In the genomic region with DNA sequence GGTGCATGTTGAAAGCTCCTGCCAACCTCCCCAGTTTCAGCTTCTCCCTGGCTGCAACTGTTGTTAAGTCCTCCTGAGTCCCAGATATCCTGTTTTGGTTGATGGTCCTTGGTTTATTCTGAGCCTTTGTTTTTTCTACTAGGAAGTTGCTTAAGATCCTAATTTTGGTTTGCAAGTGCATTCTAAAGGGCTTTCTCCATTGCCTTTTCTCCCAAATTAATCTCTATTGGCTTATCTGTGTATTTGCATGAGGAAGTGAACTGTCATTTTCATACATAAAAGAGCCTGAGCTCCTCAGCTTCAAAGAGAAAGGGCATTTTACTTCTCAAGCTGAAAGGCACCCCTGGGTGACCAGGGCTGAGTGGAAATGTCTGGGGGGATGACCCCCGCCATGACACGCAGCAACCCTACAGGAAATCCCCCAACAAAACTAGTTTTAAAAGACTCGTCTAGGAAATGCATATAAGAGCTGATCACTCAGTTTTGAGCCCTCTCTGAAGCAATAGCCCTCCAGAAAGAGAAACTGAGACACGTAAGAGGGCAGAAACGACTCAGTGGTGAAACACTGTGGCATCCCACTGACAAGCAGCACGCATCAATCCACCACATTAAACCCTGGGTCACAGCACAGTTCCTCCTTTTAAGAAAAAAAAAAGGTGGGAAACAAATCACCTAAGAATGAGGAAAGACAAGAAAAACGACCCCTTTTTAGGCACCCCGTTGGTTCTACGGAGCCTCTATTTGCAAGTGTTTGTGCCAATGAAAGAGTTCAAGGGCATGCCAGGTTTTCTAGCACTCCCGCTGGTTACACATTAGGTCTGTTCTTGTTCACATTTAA, we compare ENCODE assay signal across 12 cellular contexts.
DNase-seq lines count a peak whose midpoint lies in the region; ATAC-seq and TF ChIP-seq lines count a peak whose summit lies in the region.
"Had no signal": no experiment of that assay in that cellular context is flagged by ENCODE, and none has a peak within 500 bp of the region (broad histone marks: within the 10 kb centered on the region; RNA-seq: fewer than 3 reads in every experiment).

No MANE protein-coding gene starts in this region.

- peaks cover 28% of the 10 kb centered on the region for H3K36me3 Mint-ChIP-seq in WTC11

- intact Hi-C loops in ovary (cut with DNase I) = no loop called here
- intact Hi-C loops in heart right ventricle (cut with DNase I) = no loop called here

- peak overlapping the region; percentile 11 for H3K4me3 Mint-ChIP-seq in WTC11
- H3K4me3 Mint-ChIP-seq: CD4-positive, alpha-beta T cell had no signal

- ATAC-seq in GM18519 (IDR thresholded peaks at IDR 0.05; ENCODE audit: low FRiP score, unreplicated experiment) (peak; percentile 65), GM21619 (IDR thresholded peaks at IDR 0.05; ENCODE audit: unreplicated experiment) (peak; percentile 66), HG03280 (IDR thresholded peaks at IDR 0.05; ENCODE audit: unreplicated experiment) (peak; percentile 74), WTC11 (peak; percentile 74), heart right ventricle (no peak)

- H3K4me1 ChIP-seq in ovary (ENCODE audit: insufficient read depth) (peaks cover 8% of the 10 kb centered on the region), heart right ventricle (no peaks in the 10 kb centered on the region)

- no peaks in the 10 kb centered on the region for H3K9me3 ChIP-seq in ovary
- H3K9me3 ChIP-seq in heart right ventricle = peaks cover 0 to 12% (median 0%) of the 10 kb centered on the region in 11 donors

- DNase-seq in WTC11 (ENCODE audit: low spot score) (no peak), H7 (no peak), RWPE1 (ENCODE audit: low spot score) (no peak), ovary (no peak), heart right ventricle (no peak)
- DNase-seq: CD4-positive, alpha-beta T cell; kidney; NCI-H2171 had no signal

- H3K4me1 Mint-ChIP-seq in WTC11 = peaks cover 35% of the 10 kb centered on the region

- POLR2A ChIA-PET in WTC11 (lab: Charles Lee) = no interaction called here
- POLR2A ChIA-PET in RWPE1 (lab: Yijun Ruan, JAX; ENCODE audit: low non-redundant PET) = no interaction called here

- H3K4me3 ChIP-seq in H7 (ENCODE audit: insufficient read depth, low read depth, low read length) (no peak overlapping the region), ovary (no peak overlapping the region), heart right ventricle (no peak overlapping the region)

- TF ChIP-seq POLR2A in ovary (IDR thresholded peaks at IDR 0.05) = no peak

- TF ChIP-seq CTCF in WTC11 (IDR thresholded peaks at IDR 0.05) (no peak), RWPE1 (conservative IDR thresholded peaks at IDR 0.05; ENCODE audit: low read depth) (no peak), ovary (IDR thresholded peaks at IDR 0.05) (no peak), heart right ventricle (IDR thresholded peaks at IDR 0.05) (no peak)

- CTCF ChIA-PET in WTC11 (lab: Charles Lee) (interaction anchor here (1.1 to 1.2 kb wide), 2 partner anchors 16 to 93 kb away, joined by 3 to 4 read pairs; no protein-coding TSS in a partner anchor), RWPE1 (lab: Yijun Ruan, JAX) (interaction anchor here (0.7 kb wide), 1 partner anchor 1445 kb away, joined by 3 read pairs; no protein-coding TSS in a partner anchor)

- H3K27me3 ChIP-seq in H7 (ENCODE audit: control insufficient read depth, insufficient read depth, low read length) = no peaks in the 10 kb centered on the region
- H3K27me3 ChIP-seq in ovary = no peaks in the 10 kb centered on the region
- peaks cover 0 to 7% (median 0%) of the 10 kb centered on the region in 7 donors for H3K27me3 ChIP-seq in heart right ventricle

- peaks cover 3% of the 10 kb centered on the region; the same call in 1 of the 2 replicates for H3K27me3 Mint-ChIP-seq in WTC11 (ENCODE audit: low read depth)
- H3K27me3 Mint-ChIP-seq: CD4-positive, alpha-beta T cell had no signal

- WGBS in ovary, 3 donors = 72 to 75% (median 74%) methylated on average over 10 of the region's 10 CpGs
- WGBS in heart right ventricle, 2 donors = 35 to 40% methylated on average over 10 of the region's 10 CpGs

- peak overlapping the region; percentile 72 for H3K27ac Mint-ChIP-seq in WTC11
- H3K27ac Mint-ChIP-seq: CD4-positive, alpha-beta T cell had no signal

- H3K27ac ChIP-seq in RWPE1 = no peak overlapping the region
- no peak overlapping the region for H3K27ac ChIP-seq in ovary
- no peak overlapping the region for H3K27ac ChIP-seq in heart right ventricle
- H3K27ac ChIP-seq: epithelial cell of prostate had no signal

- peaks cover 35% of the 10 kb centered on the region for H3K9me3 Mint-ChIP-seq in WTC11
- H3K9me3 Mint-ChIP-seq: CD4-positive, alpha-beta T cell had no signal

- H3K36me3 ChIP-seq in H7 (replicated peaks; ENCODE audit: control insufficient read depth, insufficient read depth, low read length) (no peaks in the 10 kb centered on the region), ovary (no peaks in the 10 kb centered on the region), heart right ventricle (no peaks in the 10 kb centered on the region)

- TF ChIP-seq EP300 in ovary (IDR thresholded peaks at IDR 0.05) = no peak

TF ChIP-seq in WTC11, 78 proteins besides CTCF, POLR2A, EP300 and RAD21:
- no peak for TF ChIP-seq ZNF138 (CRISPR knock-in tag; conservative IDR thresholded peaks at IDR 0.05)
- peak; percentile 72; the same call in 1 of the 2 replicates for TF ChIP-seq TEAD1 (CRISPR knock-in tag; IDR thresholded peaks at IDR 0.05)

Comparison
In these comparisons a context has a peak if more than half of its experiments do, and no peak if none do; other contexts are left out.
1. ATAC-seq: peak in GM18519 (single experiment), GM21619 (single experiment), HG03280 (single experiment) and WTC11 (single experiment); none in heart right ventricle (0 of 8).